ENCODE assay signal across 12 cellular contexts in the genomic region with DNA sequence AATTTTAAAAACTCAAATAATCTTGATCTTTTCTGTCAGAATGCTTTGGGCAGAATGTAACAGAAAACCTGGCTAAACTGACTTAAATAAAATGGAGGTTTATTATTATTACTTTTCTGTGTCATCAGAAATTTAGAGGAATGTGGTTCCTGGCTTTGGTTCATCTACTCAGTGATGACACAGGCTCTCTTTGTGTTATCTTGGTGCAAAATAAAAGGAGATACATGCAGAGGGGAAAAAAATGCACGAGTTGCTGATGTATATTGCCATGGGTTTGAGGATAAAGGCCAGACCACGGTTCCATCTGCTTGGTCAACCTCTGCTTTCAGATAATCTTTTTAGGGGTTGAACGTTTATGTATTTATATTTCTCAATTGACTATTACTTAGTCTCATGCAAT.
DNase-seq lines count a peak whose midpoint lies in the region; ATAC-seq and TF ChIP-seq lines count a peak whose summit lies in the region.
"Had no signal": no experiment of that assay in that cellular context is flagged by ENCODE, and none has a peak within 500 bp of the region (broad histone marks: within the 10 kb centered on the region; RNA-seq: fewer than 3 reads in every experiment).

No MANE protein-coding gene starts in this region.

- ATAC-seq in GM21390 (IDR thresholded peaks at IDR 0.05; ENCODE audit: unreplicated experiment) (no peak), HG03378 (IDR thresholded peaks at IDR 0.05; ENCODE audit: unreplicated experiment) (no peak)
- ATAC-seq: CD8-positive, alpha-beta T cell had no signal

- no peak overlapping the region for H3K4me3 ChIP-seq in fibroblast of the aortic adventitia (ENCODE audit: low read depth, low read length)
- H3K4me3 ChIP-seq: HAP-1 had no signal

- TF ChIP-seq CTCF in fibroblast of the aortic adventitia (IDR thresholded peaks at IDR 0.05; ENCODE audit: insufficient read depth, low read length) = no peak

- DNase-seq in DMS 273 (lab: John Stamatoyannopoulos, UW; ENCODE audit: unreplicated experiment) = peak; percentile 22
- no peak for DNase-seq in DMS 273 treated with DMSO at 0.1 percent for 48 hours (lab: John Stamatoyannopoulos, UW)
- DNase-seq in amniotic epithelial cell (ENCODE audit: low read depth) = peak; percentile 20
- DNase-seq in fibroblast of the aortic adventitia (ENCODE audit: low read depth) = peak; percentile 64
- DNase-seq in medulla oblongata (ENCODE audit: extremely low spot score) = no peak
- no peak for DNase-seq in activated naive CD4-positive, alpha-beta T cell treated with Interleukin-2 at 50 U/mL for 16 hours
- DNase-seq: CD8-positive, alpha-beta T cell; COR-L47; EL had no signal

Comparison
In these comparisons a context has a peak if more than half of its experiments do, and no peak if none do; other contexts are left out.
1. DNase-seq: peak in DMS 273 (single experiment), amniotic epithelial cell (single experiment) and fibroblast of the aortic adventitia (single experiment); none in DMS 273 treated with DMSO at 0.1 percent for 48 hours (single experiment), medulla oblongata (single experiment) and activated naive CD4-positive, alpha-beta T cell treated with Interleukin-2 at 50 U/mL for 16 hours (single experiment).